28 cellular contexts compared by ENCODE assay signal in the genomic region with DNA sequence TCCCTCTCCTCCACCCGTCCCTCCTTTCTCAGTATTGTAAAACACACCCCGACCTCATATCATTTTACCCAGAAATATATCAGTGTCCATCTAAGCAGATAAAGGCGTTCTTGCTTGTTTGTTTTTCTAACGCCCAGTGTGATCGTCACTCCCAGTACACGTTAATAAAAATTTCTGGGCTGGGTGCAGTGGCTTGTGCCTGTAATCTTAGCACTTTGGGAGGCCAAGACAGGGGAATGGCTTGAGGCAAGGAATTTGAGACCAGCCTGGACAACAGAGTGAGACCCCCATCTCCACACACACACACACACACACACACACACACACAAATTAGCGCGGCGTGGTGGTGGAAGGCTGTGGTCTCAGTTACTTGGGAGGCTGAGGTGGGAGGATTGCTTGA. TPM values are rescaled to one million over a fixed set of nuclear protein-coding genes. Genes with fewer than 3 reads are reported as not detected.
"Had no signal": no experiment of that assay in that cellular context is flagged by ENCODE, and none has a peak within 500 bp of the region (broad histone marks: within the 10 kb centered on the region; RNA-seq: fewer than 3 reads in every experiment).

No MANE protein-coding gene starts in this region.

- H3K9me3 Mint-ChIP-seq: naive thymus-derived CD8-positive, alpha-beta T cell; nephron progenitor cell; stimulated activated naive B cell treated with anti-CD40 and anti-IgM and Interleukin-4, amounts not matched to agents 10 μg/mL and 1 μg/mL and 100 μg/mL, for 72 hours; stimulated activated naive CD8-positive, alpha-beta T cell treated with anti-CD3 and anti-CD28 coated beads, Interleukin-15, Interleukin-2, amounts not matched to agents 100 ng/mL and 50 ng/mL, for 24 hours had no signal

- H3K4me1 ChIP-seq: esophagus muscularis mucosa, gastroesophageal sphincter, heart left ventricle, lower lobe of right lung, psoas muscle, tibial nerve, vagina had no signal

- H3K79me2 ChIP-seq: hepatocyte had no signal

- H3K4me1 Mint-ChIP-seq: naive thymus-derived CD8-positive, alpha-beta T cell; nephron progenitor cell; stimulated activated naive B cell treated with anti-CD40 and anti-IgM and Interleukin-4, amounts not matched to agents 10 μg/mL and 1 μg/mL and 100 μg/mL, for 72 hours had no signal

- H3K36me3 ChIP-seq: esophagus muscularis mucosa, gastroesophageal sphincter, heart left ventricle, lower lobe of right lung, thoracic aorta, tibial nerve, vagina had no signal

- H3K27me3 Mint-ChIP-seq: stimulated activated naive CD8-positive, alpha-beta T cell treated with anti-CD3 and anti-CD28 coated beads, Interleukin-15, Interleukin-2, amounts not matched to agents 100 ng/mL and 50 ng/mL, for 24 hours had no signal

- H3K4me3 ChIP-seq: coronary artery, esophagus muscularis mucosa, gastroesophageal sphincter, heart left ventricle, hepatocyte, lower lobe of right lung, psoas muscle, skin epidermis, thoracic aorta, tibial nerve, vagina had no signal

- H3K9me3 ChIP-seq: esophagus muscularis mucosa, gastroesophageal sphincter, heart left ventricle, lower lobe of right lung, psoas muscle, thoracic aorta, tibial nerve, vagina had no signal

- H3K27me3 ChIP-seq: esophagus muscularis mucosa, foreskin keratinocyte, gastroesophageal sphincter, heart left ventricle, hepatocyte, tibial nerve, vagina had no signal

- H3K36me3 Mint-ChIP-seq: naive thymus-derived CD8-positive, alpha-beta T cell; stimulated activated naive B cell treated with anti-CD40 and anti-IgM and Interleukin-4, amounts not matched to agents 10 μg/mL and 1 μg/mL and 100 μg/mL, for 72 hours had no signal

- H3K27ac Mint-ChIP-seq: naive thymus-derived CD8-positive, alpha-beta T cell; nephron progenitor cell; stimulated activated naive B cell treated with anti-CD40 and anti-IgM and Interleukin-4, amounts not matched to agents 10 μg/mL and 1 μg/mL and 100 μg/mL, for 72 hours; stimulated activated naive CD8-positive, alpha-beta T cell treated with anti-CD3 and anti-CD28 coated beads, Interleukin-15, Interleukin-2, amounts not matched to agents 100 ng/mL and 50 ng/mL, for 24 hours had no signal

- H2AFZ ChIP-seq: hepatocyte had no signal

- H3K4me3 Mint-ChIP-seq: naive thymus-derived CD8-positive, alpha-beta T cell; nephron progenitor cell; stimulated activated naive B cell treated with anti-CD40 and anti-IgM and Interleukin-4, amounts not matched to agents 10 μg/mL and 1 μg/mL and 100 μg/mL, for 72 hours; stimulated activated naive CD8-positive, alpha-beta T cell treated with anti-CD3 and anti-CD28 coated beads, Interleukin-15, Interleukin-2, amounts not matched to agents 100 ng/mL and 50 ng/mL, for 24 hours had no signal

- FAIRE-seq: endothelial cell of umbilical vein had no signal

- ATAC-seq: foreskin keratinocyte; gastroesophageal sphincter; heart left ventricle; left ventricle myocardium superior; lower lobe of right lung; naive thymus-derived CD8-positive, alpha-beta T cell; psoas muscle; right cardiac atrium; stimulated activated naive B cell treated with anti-CD40 and anti-IgM and Interleukin-4, amounts not matched to agents 10 μg/mL and 1 μg/mL and 100 μg/mL, for 72 hours had no signal

- H3K27ac ChIP-seq: coronary artery, esophagus muscularis mucosa, foreskin keratinocyte, gastroesophageal sphincter, heart left ventricle, hepatocyte, lower lobe of right lung, psoas muscle, skin epidermis, thoracic aorta, tibial nerve, vagina had no signal

- H3K4me2 ChIP-seq: hepatocyte had no signal

- DNase-seq: dermis blood vessel endothelial cell; effector memory CD4-positive, alpha-beta T cell; foreskin keratinocyte; heart left ventricle; left colon; left ventricle myocardium superior; lower lobe of right lung; naive thymus-derived CD8-positive, alpha-beta T cell; nephron progenitor cell; nucleus accumbens; psoas muscle; right cardiac atrium; stimulated activated CD4-positive, alpha-beta T cell treated with anti-CD3 and anti-CD28 coated beads, Interleukin-15, amount 100 ng/mL, for 24 hours; stimulated activated CD4-positive, alpha-beta T cell treated with anti-CD3 and anti-CD28 coated beads, Interleukin-2, amount 100 ng/mL, for 48 hours; stimulated activated naive B cell treated with anti-CD40 and anti-IgM and Interleukin-4, amounts not matched to agents 10 μg/mL and 1 μg/mL and 100 μg/mL, for 72 hours had no signal

RNA-seq across cellular contexts. Expression of gene TFAP2C, which starts 24.4 kb away (rescaled TPM):
- total RNA-seq: dermis blood vessel endothelial cell; endothelial cell of umbilical vein; fibroblast of lung; myocyte; naive thymus-derived CD8-positive, alpha-beta T cell; psoas muscle; renal cortical epithelial cell had no signal
- polyA plus RNA-seq: heart left ventricle; naive thymus-derived CD8-positive, alpha-beta T cell had no signal
